ENCODE assay signal across 1 cellular context in the genomic region with DNA sequence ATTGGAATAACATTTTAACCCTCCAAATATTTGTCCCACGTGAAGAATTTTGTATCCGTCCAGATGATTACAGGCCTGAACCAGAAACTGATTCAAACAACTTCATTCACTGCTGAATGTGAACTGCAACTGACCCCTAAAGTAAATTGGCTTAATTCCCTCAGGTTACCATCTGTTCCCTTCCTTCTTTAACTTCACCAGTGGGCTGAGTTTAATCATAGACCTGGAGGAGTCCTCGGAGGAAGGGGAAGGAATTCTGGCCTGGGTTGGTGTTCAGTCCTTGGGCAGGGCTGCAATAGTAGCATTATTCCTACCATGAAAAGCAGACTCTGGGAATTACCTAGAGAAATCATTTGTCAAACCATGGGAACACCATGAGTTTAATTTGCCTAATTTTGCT.
TF ChIP-seq lines count a peak whose summit lies in the region.

No MANE protein-coding gene starts in this region.

TF ChIP-seq in IMR-90, 13 proteins besides CTCF, POLR2A, EP300 and RAD21:
- TF ChIP-seq FOS (IDR thresholded peaks at IDR 0.05; ENCODE audit: low read depth, low read length) (no peak), CHD1 (IDR thresholded peaks at IDR 0.05; ENCODE audit: low read depth, low read length) (no peak), BHLHE40 (IDR thresholded peaks at IDR 0.05; ENCODE audit: low read depth, low read length) (no peak), CEBPB (IDR thresholded peaks at IDR 0.05; ENCODE audit: low read depth, low read length) (no peak), SMC3 (IDR thresholded peaks at IDR 0.05; ENCODE audit: low read depth, low read length) (no peak), MAFK (IDR thresholded peaks at IDR 0.05; ENCODE audit: low read depth, low read length) (no peak), MXI1 (IDR thresholded peaks at IDR 0.05; ENCODE audit: borderline replicate concordance, low read depth, low read length) (no peak), NFE2L2 (IDR thresholded peaks at IDR 0.05; ENCODE audit: low read depth, low read length) (no peak), MAZ (IDR thresholded peaks at IDR 0.05; ENCODE audit: borderline replicate concordance, low read depth, low read length) (no peak), RCOR1 (IDR thresholded peaks at IDR 0.05; ENCODE audit: insufficient replicate concordance, low read length) (no peak), RFX5 (IDR thresholded peaks at IDR 0.05; ENCODE audit: low read depth, low read length) (no peak)
- TF ChIP-seq, protein P1, sequence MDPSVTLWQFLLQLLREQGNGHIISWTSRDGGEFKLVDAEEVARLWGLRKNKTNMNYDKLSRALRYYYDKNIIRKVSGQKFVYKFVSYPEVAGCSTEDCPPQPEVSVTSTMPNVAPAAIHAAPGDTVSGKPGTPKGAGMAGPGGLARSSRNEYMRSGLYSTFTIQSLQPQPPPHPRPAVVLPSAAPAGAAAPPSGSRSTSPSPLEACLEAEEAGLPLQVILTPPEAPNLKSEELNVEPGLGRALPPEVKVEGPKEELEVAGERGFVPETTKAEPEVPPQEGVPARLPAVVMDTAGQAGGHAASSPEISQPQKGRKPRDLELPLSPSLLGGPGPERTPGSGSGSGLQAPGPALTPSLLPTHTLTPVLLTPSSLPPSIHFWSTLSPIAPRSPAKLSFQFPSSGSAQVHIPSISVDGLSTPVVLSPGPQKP (IDR thresholded peaks at IDR 0.05; ENCODE audit: borderline replicate concordance, low read depth, low read length) = no peak
- TF ChIP-seq, protein P2, sequence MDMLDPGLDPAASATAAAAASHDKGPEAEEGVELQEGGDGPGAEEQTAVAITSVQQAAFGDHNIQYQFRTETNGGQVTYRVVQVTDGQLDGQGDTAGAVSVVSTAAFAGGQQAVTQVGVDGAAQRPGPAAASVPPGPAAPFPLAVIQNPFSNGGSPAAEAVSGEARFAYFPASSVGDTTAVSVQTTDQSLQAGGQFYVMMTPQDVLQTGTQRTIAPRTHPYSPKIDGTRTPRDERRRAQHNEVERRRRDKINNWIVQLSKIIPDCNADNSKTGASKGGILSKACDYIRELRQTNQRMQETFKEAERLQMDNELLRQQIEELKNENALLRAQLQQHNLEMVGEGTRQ (IDR thresholded peaks at IDR 0.05; ENCODE audit: low read depth, low read length) = no peak
